ENCODE assay signal across 21 cellular contexts in genomic region chr1:53090227-53091147, GRCh38. TPM values are rescaled to one million over a fixed set of nuclear protein-coding genes. Genes with fewer than 3 reads are reported as not detected.
DNase-seq lines count a peak whose midpoint lies in the region; ATAC-seq and TF ChIP-seq lines count a peak whose summit lies in the region.
"Had no signal": no experiment of that assay in that cellular context is flagged by ENCODE, and none has a peak within 500 bp of the region (broad histone marks: within the 10 kb centered on the region; RNA-seq: fewer than 3 reads in every experiment).

No MANE protein-coding gene starts in this region.

- intact Hi-C loops in heart right ventricle (cut with DNase I): no loop called here
- intact Hi-C loops in thyroid gland (cut with DNase I): no loop called here

- H3K36me3 ChIP-seq in heart right ventricle (no peaks in the 10 kb centered on the region), thyroid gland (no peaks in the 10 kb centered on the region)
- H3K36me3 ChIP-seq: cardiac muscle cell, neutrophil, right lobe of liver had no signal

- POLR2A ChIA-PET in activated CD4-positive, alpha-beta memory T cell treated with anti-CD3 and anti-CD28 coated beads, Interleukin-2, amount 10 ng/mL, durations not matched to agents 7 days and 5 days (lab: Charles Lee): no interaction called here

- 82 to 85% methylated on average over 37 of the region's 37 CpGs for WGBS in heart right ventricle, 2 donors
- WGBS in thyroid gland, 2 donors: 84 to 91% methylated on average over 17 to 33 of the region's 37 CpGs

- ATAC-seq in heart right ventricle (peak in 7 of 8 donors; percentile 18 to 47 (median 28)), HG03175 (IDR thresholded peaks at IDR 0.05; ENCODE audit: unreplicated experiment) (no peak)
- peak; percentile 64 to 85 for ATAC-seq in natural killer cell treated with Interleukin-12 subunit alpha and Interleukin-12 subunit beta and Interleukin-15 and Interleukin-18, amount 100 ng/mL, for 72 hours

- TF ChIP-seq POLR2A in thyroid gland (IDR thresholded peaks at IDR 0.05): no peak

- H3K27me3 ChIP-seq in heart right ventricle (no peaks in the 10 kb centered on the region), thyroid gland (no peaks in the 10 kb centered on the region)
- H3K27me3 ChIP-seq: cardiac muscle cell, neutrophil, right lobe of liver had no signal

- no peaks in the 10 kb centered on the region for H3K9me3 Mint-ChIP-seq in natural killer cell treated with Interleukin-12 subunit alpha and Interleukin-12 subunit beta and Interleukin-15 and Interleukin-18, amount 100 ng/mL, for 72 hours
- H3K9me3 Mint-ChIP-seq in activated CD4-positive, alpha-beta memory T cell treated with anti-CD3 and anti-CD28 coated beads, Interleukin-2, amount 10 ng/mL, durations not matched to agents 7 days and 5 days: no peaks in the 10 kb centered on the region
- H3K9me3 Mint-ChIP-seq: activated naive CD8-positive, alpha-beta T cell treated with anti-CD3 and anti-CD28 coated beads, Interleukin-2, amount 10 ng/mL, durations not matched to agents 7 days and 5 days; CD4-positive, alpha-beta T cell; type B pancreatic cell had no signal

- CTCF ChIA-PET in activated CD4-positive, alpha-beta memory T cell treated with anti-CD3 and anti-CD28 coated beads, Interleukin-2, amount 10 ng/mL, durations not matched to agents 7 days and 5 days (lab: Charles Lee): no interaction called here

- H3K4me1 ChIP-seq in heart right ventricle (peaks cover 7 to 50% (median 27%) of the 10 kb centered on the region in 9 donors), thyroid gland (no peaks in the 10 kb centered on the region)

- no peak for TF ChIP-seq CTCF in heart right ventricle (IDR thresholded peaks at IDR 0.05)
- TF ChIP-seq CTCF in thyroid gland (IDR thresholded peaks at IDR 0.05): no peak

- peak overlapping the region; percentile 21 to 61 for H3K27ac Mint-ChIP-seq in natural killer cell treated with Interleukin-12 subunit alpha and Interleukin-12 subunit beta and Interleukin-15 and Interleukin-18, amount 100 ng/mL, for 72 hours
- H3K27ac Mint-ChIP-seq in activated CD4-positive, alpha-beta memory T cell treated with anti-CD3 and anti-CD28 coated beads, Interleukin-2, amount 10 ng/mL, durations not matched to agents 7 days and 5 days: no peak overlapping the region
- H3K27ac Mint-ChIP-seq: activated CD4-positive, alpha-beta T cell treated with anti-CD3 and anti-CD28 coated beads, Interleukin-2, amount 10 ng/mL, durations not matched to agents 7 days and 5 days; activated naive CD8-positive, alpha-beta T cell treated with anti-CD3 and anti-CD28 coated beads, Interleukin-2, amount 10 ng/mL, durations not matched to agents 7 days and 5 days; CD4-positive, alpha-beta T cell; type B pancreatic cell had no signal

- peak overlapping the region in 3 of 10 donors; percentile 10 to 38 (median 27) for H3K4me3 ChIP-seq in heart right ventricle
- no peak overlapping the region for H3K4me3 ChIP-seq in thyroid gland (replicated peaks in 1 of 3)
- H3K4me3 ChIP-seq: cardiac muscle cell, GM23248, right lobe of liver had no signal

- peak; percentile 9 for DNase-seq in CD1c-positive myeloid dendritic cell (ENCODE audit: extremely low spot score)
- peak; percentile 21 for DNase-seq in SKM-1 (lab: John Stamatoyannopoulos, UW; ENCODE audit: unreplicated experiment)
- DNase-seq in heart right ventricle: peak in 1 of 2 donors; percentile 60
- DNase-seq in natural killer cell treated with Interleukin-12 subunit alpha and Interleukin-12 subunit beta and Interleukin-15 and Interleukin-18, amount 100 ng/mL, for 72 hours (ENCODE audit: low spot score): no peak
- no peak for DNase-seq in NOMO-1 treated with DMSO at 0.1 percent for 48 hours (lab: John Stamatoyannopoulos, UW; ENCODE audit: unreplicated experiment)
- no peak for DNase-seq in thyroid gland
- DNase-seq in activated CD4-positive, alpha-beta memory T cell treated with anti-CD3 and anti-CD28 coated beads, Interleukin-2, amount 10 ng/mL, durations not matched to agents 7 days and 5 days: no peak
- DNase-seq: activated CD4-positive, alpha-beta T cell treated with anti-CD3 and anti-CD28 coated beads, Interleukin-2, amount 10 ng/mL, durations not matched to agents 7 days and 5 days; activated naive CD8-positive, alpha-beta T cell treated with anti-CD3 and anti-CD28 coated beads, Interleukin-2, amount 10 ng/mL, durations not matched to agents 7 days and 5 days; CD4-positive, alpha-beta T cell; effector memory CD4-positive, alpha-beta T cell; GM23248; NCI-H1105; NCI-H2171; stimulated activated CD4-positive, alpha-beta T cell treated with anti-CD3 and anti-CD28 coated beads, Interleukin-4, amount 100 ng/mL, for 4 hours had no signal

- peaks cover 0 to 3% of the 10 kb centered on the region in 2 donors for H3K4me1 Mint-ChIP-seq in natural killer cell treated with Interleukin-12 subunit alpha and Interleukin-12 subunit beta and Interleukin-15 and Interleukin-18, amount 100 ng/mL, for 72 hours (ENCODE audit: low read depth in 2 of 2)
- H3K4me1 Mint-ChIP-seq in activated CD4-positive, alpha-beta memory T cell treated with anti-CD3 and anti-CD28 coated beads, Interleukin-2, amount 10 ng/mL, durations not matched to agents 7 days and 5 days: no peaks in the 10 kb centered on the region
- H3K4me1 Mint-ChIP-seq: activated CD4-positive, alpha-beta T cell treated with anti-CD3 and anti-CD28 coated beads, Interleukin-2, amount 10 ng/mL, durations not matched to agents 7 days and 5 days; activated naive CD8-positive, alpha-beta T cell treated with anti-CD3 and anti-CD28 coated beads, Interleukin-2, amount 10 ng/mL, durations not matched to agents 7 days and 5 days had no signal

- peak overlapping the region; percentile 44 for H3K4me3 Mint-ChIP-seq in natural killer cell treated with Interleukin-12 subunit alpha and Interleukin-12 subunit beta and Interleukin-15 and Interleukin-18, amount 100 ng/mL, for 72 hours
- no peak overlapping the region for H3K4me3 Mint-ChIP-seq in activated CD4-positive, alpha-beta memory T cell treated with anti-CD3 and anti-CD28 coated beads, Interleukin-2, amount 10 ng/mL, durations not matched to agents 7 days and 5 days
- H3K4me3 Mint-ChIP-seq: activated CD4-positive, alpha-beta T cell treated with anti-CD3 and anti-CD28 coated beads, Interleukin-2, amount 10 ng/mL, durations not matched to agents 7 days and 5 days; activated naive CD8-positive, alpha-beta T cell treated with anti-CD3 and anti-CD28 coated beads, Interleukin-2, amount 10 ng/mL, durations not matched to agents 7 days and 5 days; CD4-positive, alpha-beta T cell; type B pancreatic cell had no signal

- H3K27ac ChIP-seq in heart right ventricle: peak overlapping the region in 6 of 10 donors; percentile 7 to 70 (median 39)
- no peak overlapping the region for H3K27ac ChIP-seq in thyroid gland
- H3K27ac ChIP-seq: cardiac muscle cell, GM23248, neutrophil, right lobe of liver had no signal

- no peaks in the 10 kb centered on the region for H3K36me3 Mint-ChIP-seq in natural killer cell treated with Interleukin-12 subunit alpha and Interleukin-12 subunit beta and Interleukin-15 and Interleukin-18, amount 100 ng/mL, for 72 hours
- H3K36me3 Mint-ChIP-seq in activated CD4-positive, alpha-beta memory T cell treated with anti-CD3 and anti-CD28 coated beads, Interleukin-2, amount 10 ng/mL, durations not matched to agents 7 days and 5 days (ENCODE audit: low read depth): no peaks in the 10 kb centered on the region
- H3K36me3 Mint-ChIP-seq: activated naive CD8-positive, alpha-beta T cell treated with anti-CD3 and anti-CD28 coated beads, Interleukin-2, amount 10 ng/mL, durations not matched to agents 7 days and 5 days; type B pancreatic cell had no signal

- H3K9me3 ChIP-seq in heart right ventricle (no peaks in the 10 kb centered on the region), thyroid gland (no peaks in the 10 kb centered on the region)
- H3K9me3 ChIP-seq: neutrophil, right lobe of liver had no signal

- no peaks in the 10 kb centered on the region for H3K27me3 Mint-ChIP-seq in natural killer cell treated with Interleukin-12 subunit alpha and Interleukin-12 subunit beta and Interleukin-15 and Interleukin-18, amount 100 ng/mL, for 72 hours
- H3K27me3 Mint-ChIP-seq in activated CD4-positive, alpha-beta memory T cell treated with anti-CD3 and anti-CD28 coated beads, Interleukin-2, amount 10 ng/mL, durations not matched to agents 7 days and 5 days: no peaks in the 10 kb centered on the region
- H3K27me3 Mint-ChIP-seq: activated CD4-positive, alpha-beta T cell treated with anti-CD3 and anti-CD28 coated beads, Interleukin-2, amount 10 ng/mL, durations not matched to agents 7 days and 5 days; activated naive CD8-positive, alpha-beta T cell treated with anti-CD3 and anti-CD28 coated beads, Interleukin-2, amount 10 ng/mL, durations not matched to agents 7 days and 5 days; CD4-positive, alpha-beta T cell; type B pancreatic cell had no signal

RNA-seq across cellular contexts. Expression of gene PODN, which starts 28.5 kb away (rescaled TPM):
- total RNA-seq in heart right ventricle (10 to 100 TPM; 11.2 to 27.4 (median 15.4) TPM), thyroid gland (100 to 1,000 TPM in 2 of 4 donors, 10 to 100 TPM in 2; 80.8 to 125 (median 101) TPM)
- polyA plus RNA-seq in heart right ventricle: 10 to 100 TPM; 11.4 to 17.3 TPM
- total RNA-seq in natural killer cell treated with Interleukin-12 subunit alpha and Interleukin-12 subunit beta and Interleukin-15 and Interleukin-18, amount 100 ng/mL, for 72 hours: not detected
- total RNA-seq in activated CD4-positive, alpha-beta memory T cell treated with anti-CD3 and anti-CD28 coated beads, Interleukin-2, amount 10 ng/mL, durations not matched to agents 7 days and 5 days: not detected
- total RNA-seq: activated CD4-positive, alpha-beta T cell treated with anti-CD3 and anti-CD28 coated beads, Interleukin-2, amount 10 ng/mL, durations not matched to agents 7 days and 5 days; CD4-positive, alpha-beta T cell; T-helper 2 cell treated with Interferon-gamma antibody and Interleukin-4, amounts not matched to agents 100 ng/mL and 5 ng/mL, for 36 hours had no signal

RNA-seq across cellular contexts. Expression of gene SLC1A7, which starts 52.0 kb away (rescaled TPM):
- total RNA-seq in heart right ventricle (1 to 10 TPM in 1 of 10 donors, under 1 TPM in 9; 0.12 to 2.0 (median 0.42) TPM), thyroid gland (under 1 TPM in 3 of 4 donors, not detected in 1; 0.13 to 0.33 (median 0.20) TPM)
- under 1 TPM; 0.04 to 0.66 TPM for polyA plus RNA-seq in heart right ventricle
- total RNA-seq in natural killer cell treated with Interleukin-12 subunit alpha and Interleukin-12 subunit beta and Interleukin-15 and Interleukin-18, amount 100 ng/mL, for 72 hours: 1 to 10 TPM in 1 of 2 donors, under 1 TPM in 1; 0.29 to 1.1 TPM
- not detected for total RNA-seq in activated CD4-positive, alpha-beta memory T cell treated with anti-CD3 and anti-CD28 coated beads, Interleukin-2, amount 10 ng/mL, durations not matched to agents 7 days and 5 days
- total RNA-seq: activated CD4-positive, alpha-beta T cell treated with anti-CD3 and anti-CD28 coated beads, Interleukin-2, amount 10 ng/mL, durations not matched to agents 7 days and 5 days; activated naive CD8-positive, alpha-beta T cell treated with anti-CD3 and anti-CD28 coated beads, Interleukin-2, amount 10 ng/mL, durations not matched to agents 7 days and 5 days; cardiac muscle cell; CD4-positive, alpha-beta T cell; GM23248; T-helper 2 cell treated with Interferon-gamma antibody and Interleukin-4, amounts not matched to agents 100 ng/mL and 5 ng/mL, for 36 hours had no signal
- polyA plus RNA-seq: cardiac muscle cell had no signal

Comparison
In these comparisons a context has a peak if more than half of its experiments do, and no peak if none do; other contexts are left out.
1. DNase-seq: peak in CD1c-positive myeloid dendritic cell (single experiment) and SKM-1 (single experiment); none in natural killer cell treated with Interleukin-12 subunit alpha and Interleukin-12 subunit beta and Interleukin-15 and Interleukin-18, amount 100 ng/mL, for 72 hours (single experiment), NOMO-1 treated with DMSO at 0.1 percent for 48 hours (single experiment), thyroid gland (0 of 2) and activated CD4-positive, alpha-beta memory T cell treated with anti-CD3 and anti-CD28 coated beads, Interleukin-2, amount 10 ng/mL, durations not matched to agents 7 days and 5 days (single experiment).
2. H3K27ac ChIP-seq: peak in heart right ventricle (6 of 10); none in thyroid gland (0 of 3).
3. RNA of gene PODN, which starts 28.5 kb away (total RNA-seq): 80.8 to 125 TPM in thyroid gland and 11.2 to 27.4 TPM in heart right ventricle; not detected in natural killer cell treated with Interleukin-12 subunit alpha and Interleukin-12 subunit beta and Interleukin-15 and Interleukin-18, amount 100 ng/mL, for 72 hours and not detected in activated CD4-positive, alpha-beta memory T cell treated with anti-CD3 and anti-CD28 coated beads, Interleukin-2, amount 10 ng/mL, durations not matched to agents 7 days and 5 days; every median in the first group is over 10 times any median in the second.